In the genomic region with DNA sequence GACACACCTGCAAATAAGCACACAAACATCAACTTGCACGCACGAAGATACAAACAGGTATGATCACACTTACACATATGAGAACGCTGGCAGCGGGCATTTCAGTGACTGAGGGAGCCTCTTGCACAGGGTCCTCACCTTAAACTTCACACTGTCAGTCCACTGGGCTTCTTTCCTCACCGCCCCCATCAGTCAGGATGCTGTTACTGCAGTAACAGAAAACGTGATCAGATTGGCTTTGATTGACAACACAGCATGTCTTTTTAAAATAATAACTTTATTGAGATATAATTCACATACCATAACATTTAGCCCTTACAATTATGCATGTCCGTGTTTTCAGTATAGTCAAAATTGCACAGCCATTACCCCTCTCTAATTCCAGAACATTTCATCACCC, we compare ENCODE assay signal across 11 cellular contexts. TPM values are rescaled to one million over a fixed set of nuclear protein-coding genes. Genes with fewer than 3 reads are reported as not detected.
A peak's percentile ranks its signal among the peaks of the same experiment; 100 is the strongest.
DNase-seq lines count a peak whose midpoint lies in the region; ATAC-seq, FAIRE-seq and TF ChIP-seq lines count a peak whose summit lies in the region.
"Had no signal": no experiment of that assay in that cellular context is flagged by ENCODE, and none has a peak within 500 bp of the region (broad histone marks: within the 10 kb centered on the region; RNA-seq: fewer than 3 reads in every experiment).

No MANE protein-coding gene starts in this region.

- no peak for TF ChIP-seq POLR2A in GM12892 (IDR thresholded peaks at IDR 0.05; ENCODE audit: low read depth, low read length)

- H3K27ac ChIP-seq in smooth muscle cell (ENCODE audit: low read depth), result no peak overlapping the region

- H3K79me2 ChIP-seq in smooth muscle cell (ENCODE audit: low read depth), result no peaks in the 10 kb centered on the region

- no peak overlapping the region for H3K4me3 ChIP-seq in cardiac fibroblast (replicated peaks in 1 of 2; ENCODE audit: low read depth in 2 of 2, low read length in 2 of 2)
- no peak overlapping the region for H3K4me3 ChIP-seq in smooth muscle cell
- H3K4me3 ChIP-seq: mucosa of descending colon had no signal

- no peaks in the 10 kb centered on the region for H3K9me3 ChIP-seq in smooth muscle cell (replicated peaks; ENCODE audit: low read depth)
- H3K9me3 ChIP-seq: mucosa of descending colon had no signal

- no peaks in the 10 kb centered on the region for H3K4me1 ChIP-seq in smooth muscle cell (ENCODE audit: low read depth)

- no peak overlapping the region for H3K4me2 ChIP-seq in smooth muscle cell

- DNase-seq in activated naive CD8-positive, alpha-beta T cell treated with anti-CD3 and anti-CD28 coated beads, Interleukin-2, amount 50 U/mL, for 24 hours, result no peak
- DNase-seq in HFFc6 (no peak), cardiac fibroblast (ENCODE audit: low read depth in 2 of 2) (no peak), smooth muscle cell (lab: John Stamatoyannopoulos, UW; ENCODE audit: unreplicated experiment) (no peak), GM12892 (ENCODE audit: insufficient read length) (no peak), NCI-H2196 (lab: John Stamatoyannopoulos, UW; ENCODE audit: unreplicated experiment) (no peak)
- DNase-seq: activated B cell treated with CpG ODN at 0.5 μM for 24 hours, mucosa of descending colon had no signal

- FAIRE-seq in GM12892 (lab: Jason Lieb, UNC), result no peak

- ATAC-seq in activated naive CD8-positive, alpha-beta T cell treated with anti-CD3 and anti-CD28 coated beads, Interleukin-2, amount 50 U/mL, for 24 hours, result no peak
- ATAC-seq in HG03097 (IDR thresholded peaks at IDR 0.05; ENCODE audit: low FRiP score, unreplicated experiment), result no peak
- ATAC-seq: mucosa of descending colon had no signal

- peaks cover 4% of the 10 kb centered on the region for H3K27me3 ChIP-seq in smooth muscle cell (ENCODE audit: low read depth)

- peak; percentile 72 for TF ChIP-seq CTCF in HFFc6 (IDR thresholded peaks at IDR 0.05)
- TF ChIP-seq CTCF in cardiac fibroblast (IDR thresholded peaks at IDR 0.05; ENCODE audit: low read depth, low read length), result peak; percentile 39
- peak; percentile 27 for TF ChIP-seq CTCF in smooth muscle cell (IDR thresholded peaks at IDR 0.05; ENCODE audit: borderline replicate concordance, insufficient read depth, poor library complexity, severe bottlenecking)

- H4K20me1 ChIP-seq in smooth muscle cell (ENCODE audit: low read depth), result no peaks in the 10 kb centered on the region

- no peaks in the 10 kb centered on the region for H3K36me3 Mint-ChIP-seq in activated naive CD8-positive, alpha-beta T cell
- no peaks in the 10 kb centered on the region for H3K36me3 Mint-ChIP-seq in activated naive CD8-positive, alpha-beta T cell treated with anti-CD3 and anti-CD28 coated beads, Interleukin-2, amount 50 U/mL, for 24 hours (ENCODE audit: low read depth)
- no peaks in the 10 kb centered on the region for H3K36me3 Mint-ChIP-seq in HFFc6 (ENCODE audit: low read depth)

- peak overlapping the region; percentile 16 for H3K27ac Mint-ChIP-seq in activated naive CD8-positive, alpha-beta T cell
- H3K27ac Mint-ChIP-seq in activated naive CD8-positive, alpha-beta T cell treated with anti-CD3 and anti-CD28 coated beads, Interleukin-2, amount 50 U/mL, for 24 hours, result no peak overlapping the region
- H3K27ac Mint-ChIP-seq in HFFc6, result no peak overlapping the region
- H3K27ac Mint-ChIP-seq: activated B cell treated with CpG ODN at 0.5 μM for 24 hours; dendritic cell treated with granulocyte-macrophage colony-stimulating factor and Interleukin-4, amounts not matched to agents 40 ng/mL and 50 ng/mL, for 4 days had no signal

- H3K4me3 Mint-ChIP-seq in activated naive CD8-positive, alpha-beta T cell, result no peak overlapping the region
- H3K4me3 Mint-ChIP-seq in activated naive CD8-positive, alpha-beta T cell treated with anti-CD3 and anti-CD28 coated beads, Interleukin-2, amount 50 U/mL, for 24 hours, result no peak overlapping the region
- no peak overlapping the region for H3K4me3 Mint-ChIP-seq in HFFc6
- H3K4me3 Mint-ChIP-seq: activated B cell treated with CpG ODN at 0.5 μM for 24 hours; dendritic cell treated with granulocyte-macrophage colony-stimulating factor and Interleukin-4, amounts not matched to agents 40 ng/mL and 50 ng/mL, for 4 days had no signal

- H3K9ac ChIP-seq in smooth muscle cell (ENCODE audit: low read depth), result no peak overlapping the region

- no peaks in the 10 kb centered on the region for H3K9me3 Mint-ChIP-seq in activated naive CD8-positive, alpha-beta T cell (ENCODE audit: low read depth)
- no peaks in the 10 kb centered on the region for H3K9me3 Mint-ChIP-seq in activated naive CD8-positive, alpha-beta T cell treated with anti-CD3 and anti-CD28 coated beads, Interleukin-2, amount 50 U/mL, for 24 hours
- no peaks in the 10 kb centered on the region for H3K9me3 Mint-ChIP-seq in HFFc6
- H3K9me3 Mint-ChIP-seq: activated B cell treated with CpG ODN at 0.5 μM for 24 hours; dendritic cell treated with granulocyte-macrophage colony-stimulating factor and Interleukin-4, amounts not matched to agents 40 ng/mL and 50 ng/mL, for 4 days had no signal

- 36% methylated on average over 7 of the region's 7 CpGs for WGBS in smooth muscle cell (ENCODE audit: low lambda C conversion rate)

- no peaks in the 10 kb centered on the region for H3F3A ChIP-seq in smooth muscle cell (ENCODE audit: low read depth)

- H3K36me3 ChIP-seq in smooth muscle cell (ENCODE audit: low read depth), result no peaks in the 10 kb centered on the region

- peaks cover 8% of the 10 kb centered on the region for H3K27me3 Mint-ChIP-seq in activated naive CD8-positive, alpha-beta T cell
- H3K27me3 Mint-ChIP-seq in activated naive CD8-positive, alpha-beta T cell treated with anti-CD3 and anti-CD28 coated beads, Interleukin-2, amount 50 U/mL, for 24 hours, result peaks cover 19% of the 10 kb centered on the region
- peaks cover 15% of the 10 kb centered on the region for H3K27me3 Mint-ChIP-seq in HFFc6 (ENCODE audit: insufficient read depth)

- H2AFZ ChIP-seq in smooth muscle cell (ENCODE audit: low read depth), result no peak overlapping the region

- H3K4me1 Mint-ChIP-seq in activated naive CD8-positive, alpha-beta T cell (ENCODE audit: low read depth), result peaks cover 24% of the 10 kb centered on the region
- H3K4me1 Mint-ChIP-seq in activated naive CD8-positive, alpha-beta T cell treated with anti-CD3 and anti-CD28 coated beads, Interleukin-2, amount 50 U/mL, for 24 hours, result peaks cover 22% of the 10 kb centered on the region
- H3K4me1 Mint-ChIP-seq in HFFc6 (ENCODE audit: low read depth), result peaks cover 13% of the 10 kb centered on the region
- H3K4me1 Mint-ChIP-seq: activated B cell treated with CpG ODN at 0.5 μM for 24 hours had no signal

RNA-seq across cellular contexts. Expression of gene CCDC197, which starts 8.2 kb away (rescaled TPM):
- total RNA-seq in HFFc6 (2021; fragmentation: NEBNext Ultra II Directional; extraction: Animal tissue kit (Norgen Biotek cat#: 25700)), result not detected
- not detected in 2 replicates for total RNA-seq in smooth muscle cell
- polyA plus RNA-seq in smooth muscle cell, result not detected in 2 replicates
- polyA plus RNA-seq in GM12892 (2012; ENCODE audit: missing spikeins), result not detected
- total RNA-seq: activated B cell treated with CpG ODN at 0.5 μM for 24 hours, mucosa of descending colon had no signal

RNA-seq across cellular contexts. Expression of gene OTUB2, which starts 20.8 kb away (rescaled TPM):
- total RNA-seq in HFFc6 (2021; fragmentation: NEBNext Ultra II Directional; extraction: Animal tissue kit (Norgen Biotek cat#: 25700)), result 1 to 10 TPM in 4 of 6 experiments, under 1 TPM in 2; 0.77 to 1.8 (median 1.2) TPM
- 2.4 and 5.1 TPM in 2 replicates for total RNA-seq in smooth muscle cell
- 1.7 and 4.0 TPM in 2 replicates for polyA plus RNA-seq in smooth muscle cell
- 0.57 TPM for polyA plus RNA-seq in GM12892 (2012; ENCODE audit: missing spikeins)
- total RNA-seq: activated B cell treated with CpG ODN at 0.5 μM for 24 hours had no signal

RNA-seq across cellular contexts. Expression of gene ASB2, which starts 29.0 kb away (rescaled TPM):
- not detected for total RNA-seq in HFFc6 (2021; fragmentation: NEBNext Ultra II Directional; extraction: Animal tissue kit (Norgen Biotek cat#: 25700))
- 0.99 and 6.5 TPM in 2 replicates for total RNA-seq in smooth muscle cell
- polyA plus RNA-seq in smooth muscle cell, result 0.30 TPM in 1 of 2 replicates, not detected in the other
- 25.2 TPM for polyA plus RNA-seq in GM12892 (2012; ENCODE audit: missing spikeins)
